8 cellular contexts compared by ENCODE assay signal in genomic region chr14:73829526-73830431, GRCh38. TPM values are rescaled to one million over a fixed set of nuclear protein-coding genes. Genes with fewer than 3 reads are reported as not detected.
DNase-seq lines count a peak whose midpoint lies in the region; ATAC-seq and TF ChIP-seq lines count a peak whose summit lies in the region.

No MANE protein-coding gene starts in this region.

- WGBS in mammary epithelial cell (ENCODE audit: low coverage, missing lambda C conversion rate) = 92% methylated on average over 9 of the region's 9 CpGs

- no peak for ATAC-seq in HG03439 (IDR thresholded peaks at IDR 0.05; ENCODE audit: unreplicated experiment)

- H3K4me1 ChIP-seq in mammary epithelial cell (ENCODE audit: insufficient read depth, low read length) = peaks cover 19% of the 10 kb centered on the region

- no peaks in the 10 kb centered on the region for H3K36me3 ChIP-seq in mammary epithelial cell (ENCODE audit: insufficient read depth, low read length)

- no TSS peak for BruUV-seq in mammary epithelial cell (replicated peaks; lab: Mats Ljungman, UMichigan)

- no peaks in the 10 kb centered on the region for H3K27me3 ChIP-seq in mammary epithelial cell (ENCODE audit: insufficient read depth, low read length)

- H3K9me3 ChIP-seq in mammary epithelial cell (replicated peaks; ENCODE audit: insufficient read depth, low read length) = no peaks in the 10 kb centered on the region

- H3K27ac ChIP-seq in mammary epithelial cell (ENCODE audit: insufficient read depth, low read depth, low read length) = no peak overlapping the region

- dilution Hi-C loops in mammary epithelial cell (cut with HindIII; ENCODE audit: low sequenced_read_pairs) = no loop called here

- H3K79me2 ChIP-seq in mammary epithelial cell (ENCODE audit: insufficient read depth, low read length) = no peaks in the 10 kb centered on the region

- no peak overlapping the region for H3K4me2 ChIP-seq in mammary epithelial cell (ENCODE audit: insufficient read depth, low read depth, low read length)

- no peak overlapping the region for H3K9ac ChIP-seq in mammary epithelial cell (ENCODE audit: insufficient read depth, low read length)

- TF ChIP-seq CTCF in mammary epithelial cell (conservative IDR thresholded peaks at IDR 0.05 in 1 of 2, IDR thresholded peaks at IDR 0.05 in 1 of 2; ENCODE audit: extremely low read depth in 1 of 2, insufficient read depth in 1 of 2, low read depth in 1 of 2, low read length in 2 of 2) = no peak

- H3K4me3 ChIP-seq in mammary epithelial cell (replicated peaks in 1 of 3; ENCODE audit: insufficient read depth in 1 of 3, low read depth in 2 of 3, low read length in 3 of 3) = no peak overlapping the region

- no peak overlapping the region for H2AFZ ChIP-seq in mammary epithelial cell (ENCODE audit: low read depth, low read length)

- intact Hi-C loops in mammary epithelial cell (cut with micrococcal nuclease) = no loop called here

- in situ Hi-C loops in mammary epithelial cell (cut with MboI; ENCODE audit: low sequenced_read_pairs in 2 of 2) = loop anchor here (5.0 kb wide), 2 partner anchors 87 to 97 kb away; no protein-coding TSS in a partner anchor

- no peaks in the 10 kb centered on the region for H4K20me1 ChIP-seq in mammary epithelial cell (ENCODE audit: insufficient read depth, low read length)

- DNase-seq in AG08395 (ENCODE audit: low spot score) (peak; percentile 29), GM19240 (ENCODE audit: insufficient read length, low spot score) (peak; percentile 35), NCI-H2196 treated with DMSO at 0.1 percent for 48 hours (lab: John Stamatoyannopoulos, UW; ENCODE audit: unreplicated experiment) (peak; percentile 15), mammary epithelial cell (peak; percentile 37), NCI-H774 (lab: John Stamatoyannopoulos, UW) (no peak), nucleus accumbens (lab: John Stamatoyannopoulos, UW) (no peak)
- DNase-seq in stimulated activated CD4-positive, alpha-beta T cell treated with anti-CD3 and anti-CD28 coated beads, Interleukin-1b, Interleukin-23, amount 100 ng/mL, for 48 hours = peak; percentile 66

- CTCF ChIA-PET in mammary epithelial cell (lab: Charles Lee; ENCODE audit: low non-redundant PET) = no interaction called here

RNA-seq across cellular contexts. Expression of gene PTGR2, which starts 21.9 kb away (rescaled TPM):
- total RNA-seq in mammary epithelial cell = 1 to 10 TPM; 8.2 to 9.5 TPM
- polyA plus RNA-seq in mammary epithelial cell = 2.8 TPM
- 5.8 TPM for polyA minus RNA-seq in mammary epithelial cell

RNA-seq across cellular contexts. Expression of gene ZNF410, which starts 56.9 kb away (rescaled TPM):
- total RNA-seq in mammary epithelial cell = 10 to 100 TPM; 58.3 to 93.9 TPM
- polyA plus RNA-seq in mammary epithelial cell = 34.9 TPM
- polyA minus RNA-seq in mammary epithelial cell = 76.9 TPM

Comparison
In these comparisons a context has a peak if more than half of its experiments do, and no peak if none do; other contexts are left out.
1. DNase-seq: peak in AG08395 (single experiment), GM19240 (single experiment), NCI-H2196 treated with DMSO at 0.1 percent for 48 hours (single experiment), mammary epithelial cell (single experiment) and stimulated activated CD4-positive, alpha-beta T cell treated with anti-CD3 and anti-CD28 coated beads, Interleukin-1b, Interleukin-23, amount 100 ng/mL, for 48 hours (single experiment); none in NCI-H774 (single experiment) and nucleus accumbens (0 of 56).